1 cellular context compared by ENCODE assay signal in the genomic region with DNA sequence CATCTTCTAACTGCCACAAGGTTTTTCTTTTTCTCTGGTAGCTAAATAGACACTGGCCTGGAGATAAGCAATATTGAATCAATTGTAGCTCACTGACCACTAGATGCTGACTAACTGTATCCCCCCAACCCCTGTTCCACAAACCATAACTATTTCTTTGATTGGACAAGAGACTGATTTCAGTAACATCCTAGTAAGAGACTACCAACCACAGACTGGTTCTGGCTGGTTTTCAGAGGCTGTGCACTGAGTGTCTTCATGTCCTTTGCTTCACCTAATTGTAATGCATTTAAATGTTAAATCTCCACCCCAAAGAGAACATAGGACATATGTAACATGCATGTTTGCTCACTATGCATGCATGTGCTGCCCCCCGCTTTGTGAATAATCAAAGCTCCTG.
TF ChIP-seq lines count a peak whose summit lies in the region.

No MANE protein-coding gene starts in this region.

TF ChIP-seq in K562, 482 proteins besides CTCF, POLR2A, EP300 and RAD21:
- TF ChIP-seq TAF9B (IDR thresholded peaks at IDR 0.05; ENCODE audit: partially characterized antibody) (no peak), HDAC3 (IDR thresholded peaks at IDR 0.05; ENCODE audit: borderline replicate concordance, partially characterized antibody) (no peak), TAL1 (IDR thresholded peaks at IDR 0.05) (no peak), ZBTB8A (IDR thresholded peaks at IDR 0.05; ENCODE audit: partially characterized antibody) (no peak), TRIM24 (IDR thresholded peaks at IDR 0.05) (peak; percentile 83 to 86), GATAD2B (IDR thresholded peaks at IDR 0.05; ENCODE audit: borderline replicate concordance) (no peak), ZNF41 (CRISPR knock-in tag; conservative IDR thresholded peaks at IDR 0.05) (no peak), CBX3 (IDR thresholded peaks at IDR 0.05; ENCODE audit: borderline replicate concordance in 1 of 2, low read length in 2 of 2) (peak in 1 of 2 experiments; percentile 47; a peak in 1 of 3 replicates), HMBOX1 (IDR thresholded peaks at IDR 0.05) (peak; percentile 52; the same call in 1 of the 2 replicates)
- TF ChIP-seq, protein P1, sequence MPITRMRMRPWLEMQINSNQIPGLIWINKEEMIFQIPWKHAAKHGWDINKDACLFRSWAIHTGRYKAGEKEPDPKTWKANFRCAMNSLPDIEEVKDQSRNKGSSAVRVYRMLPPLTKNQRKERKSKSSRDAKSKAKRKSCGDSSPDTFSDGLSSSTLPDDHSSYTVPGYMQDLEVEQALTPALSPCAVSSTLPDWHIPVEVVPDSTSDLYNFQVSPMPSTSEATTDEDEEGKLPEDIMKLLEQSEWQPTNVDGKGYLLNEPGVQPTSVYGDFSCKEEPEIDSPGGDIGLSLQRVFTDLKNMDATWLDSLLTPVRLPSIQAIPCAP (CRISPR knock-in tag; IDR thresholded peaks at IDR 0.05; ENCODE audit: borderline replicate concordance), result no peak
